In genomic region chr17:36600477-36600876, GRCh38 we compare ENCODE assay signal across 10 cellular contexts. TPM values are rescaled to one million over a fixed set of nuclear protein-coding genes. Genes with fewer than 3 reads are reported as not detected.
DNase-seq lines count a peak whose midpoint lies in the region; ATAC-seq, FAIRE-seq and TF ChIP-seq lines count a peak whose summit lies in the region.
"Had no signal": no experiment of that assay in that cellular context is flagged by ENCODE, and none has a peak within 500 bp of the region (broad histone marks: within the 10 kb centered on the region; RNA-seq: fewer than 3 reads in every experiment).

No MANE protein-coding gene starts in this region.

- POLR2A ChIA-PET in GM10248 (lab: Yijun Ruan, JAX): no interaction called here

- H3K4me1 ChIP-seq in kidney (ENCODE audit: control insufficient read depth in 1 of 2, insufficient read depth in 1 of 2, low read depth in 1 of 2, low read length in 2 of 2) (peaks cover 14 to 16% of the 10 kb centered on the region in 2 donors), thyroid gland (peaks cover 18% of the 10 kb centered on the region in 2 donors)

- H3K27me3 ChIP-seq in thyroid gland: no peaks in the 10 kb centered on the region

- no peak for DNase-seq in activated T-cell treated with anti-CD3 and anti-CD28 coated beads, Interleukin-2, amount 50 U/mL, for 72 hours
- no peak for DNase-seq in activated T-cell treated with anti-CD3 and anti-CD28 coated beads, Interleukin-2, amount 50 U/mL, for 1 hour
- no peak for DNase-seq in kidney
- no peak for DNase-seq in thyroid gland
- DNase-seq in iPS-NIHi7 (ENCODE audit: extremely low spot score): no peak
- DNase-seq in SHP77 treated with DMSO at 0.1 percent for 48 hours (lab: John Stamatoyannopoulos, UW): no peak
- no peak for DNase-seq in GM10248 (ENCODE audit: extremely low spot score)
- DNase-seq: dermis blood vessel endothelial cell had no signal

- H3K27ac Mint-ChIP-seq in activated T-cell treated with anti-CD3 and anti-CD28 coated beads, Interleukin-2, amount 50 U/mL, for 72 hours: peak overlapping the region; percentile 96
- H3K27ac Mint-ChIP-seq in activated T-helper 17 cell treated with anti-CD3 and anti-CD28 coated beads, Interleukin-2, amount 50 U/mL, for 72 hours: peak overlapping the region; percentile 97

- no peak for TF ChIP-seq POLR2A in thyroid gland (IDR thresholded peaks at IDR 0.05)

- H3K27me3 Mint-ChIP-seq in activated T-cell treated with anti-CD3 and anti-CD28 coated beads, Interleukin-2, amount 50 U/mL, for 72 hours (ENCODE audit: low read depth): no peaks in the 10 kb centered on the region
- no peaks in the 10 kb centered on the region for H3K27me3 Mint-ChIP-seq in activated T-helper 17 cell treated with anti-CD3 and anti-CD28 coated beads, Interleukin-2, amount 50 U/mL, for 72 hours

- H3K9ac ChIP-seq in kidney (ENCODE audit: low read length in 2 of 2): peak overlapping the region; percentile 50 to 86

- WGBS in thyroid gland, 2 donors: 78 to 88% methylated on average over 3 of the region's 3 CpGs

- peak overlapping the region; percentile 90 to 95 for H3K4me3 Mint-ChIP-seq in activated T-cell treated with anti-CD3 and anti-CD28 coated beads, Interleukin-2, amount 50 U/mL, for 72 hours
- H3K4me3 Mint-ChIP-seq in activated T-helper 17 cell treated with anti-CD3 and anti-CD28 coated beads, Interleukin-2, amount 50 U/mL, for 72 hours: peak overlapping the region; percentile 89

- H3K9me3 ChIP-seq in kidney (ENCODE audit: control insufficient read depth in 1 of 2, low read length in 2 of 2) (no peaks in the 10 kb centered on the region), thyroid gland (no peaks in the 10 kb centered on the region)

- H3K27ac ChIP-seq in kidney (ENCODE audit: low read depth in 2 of 2, low read length in 2 of 2) (peak overlapping the region in 1 of 2 donors; percentile 45), thyroid gland (peak overlapping the region in 2 of 3 donors; percentile 76 to 82)

- peak overlapping the region in 1 of 2 donors; percentile 96 for H3K4me3 ChIP-seq in kidney (ENCODE audit: low read length in 2 of 2)
- H3K4me3 ChIP-seq in thyroid gland (replicated peaks in 1 of 3): peak overlapping the region in 1 of 3 donors; percentile 69

- no peaks in the 10 kb centered on the region for H3K36me3 ChIP-seq in kidney (ENCODE audit: control insufficient read depth in 1 of 2, insufficient read depth in 2 of 2, low read length in 2 of 2)
- no peaks in the 10 kb centered on the region for H3K36me3 ChIP-seq in thyroid gland

- peaks cover 28% of the 10 kb centered on the region for H3K4me1 Mint-ChIP-seq in activated T-cell treated with anti-CD3 and anti-CD28 coated beads, Interleukin-2, amount 50 U/mL, for 72 hours (ENCODE audit: low read depth)
- peaks cover 20% of the 10 kb centered on the region for H3K4me1 Mint-ChIP-seq in activated T-helper 17 cell treated with anti-CD3 and anti-CD28 coated beads, Interleukin-2, amount 50 U/mL, for 72 hours

- no peak for ATAC-seq in activated T-cell treated with anti-CD3 and anti-CD28 coated beads, Interleukin-2, amount 50 U/mL, for 72 hours (replicated peaks in 1 of 2)
- no peak for ATAC-seq in activated T-helper 17 cell treated with anti-CD3 and anti-CD28 coated beads, Interleukin-2, amount 50 U/mL, for 72 hours (replicated peaks)

- TF ChIP-seq CTCF in kidney (IDR thresholded peaks at IDR 0.05; ENCODE audit: borderline replicate concordance, extremely low read depth, insufficient read depth) (no peak), thyroid gland (IDR thresholded peaks at IDR 0.05) (no peak), GM10248 (IDR thresholded peaks at IDR 0.05; ENCODE audit: control extremely low read depth, extremely low read depth, low read depth, missing control alignments) (no peak)

- no peaks in the 10 kb centered on the region for H3K9me3 Mint-ChIP-seq in activated T-cell treated with anti-CD3 and anti-CD28 coated beads, Interleukin-2, amount 50 U/mL, for 72 hours
- H3K9me3 Mint-ChIP-seq in activated T-helper 17 cell treated with anti-CD3 and anti-CD28 coated beads, Interleukin-2, amount 50 U/mL, for 72 hours: no peaks in the 10 kb centered on the region

- CTCF ChIA-PET in GM10248 (lab: Yijun Ruan, JAX): interaction anchor here (1.4 to 6.3 kb wide), 10 partner anchors 8 to 772 kb away, joined by 3 to 59 read pairs (median 36); partner anchors contain the start of gene DHRS11

- FAIRE-seq in kidney (lab: Jason Lieb, UNC): no peak
- FAIRE-seq: D721Med had no signal

- intact Hi-C loops in kidney (cut with DNase I): no loop called here
- intact Hi-C loops in thyroid gland (cut with DNase I): no loop called here

- H3K36me3 Mint-ChIP-seq in activated T-cell treated with anti-CD3 and anti-CD28 coated beads, Interleukin-2, amount 50 U/mL, for 72 hours (ENCODE audit: insufficient read depth in 2 of 2): peaks cover 4 to 5% of the 10 kb centered on the region in 2 donors
- H3K36me3 Mint-ChIP-seq in activated T-helper 17 cell treated with anti-CD3 and anti-CD28 coated beads, Interleukin-2, amount 50 U/mL, for 72 hours (ENCODE audit: low read depth): peaks cover 11% of the 10 kb centered on the region

RNA-seq across cellular contexts. Expression of gene MRM1, which starts 0.9 kb away (rescaled TPM):
- 1 to 10 TPM; 8.0 to 8.8 TPM for total RNA-seq in activated T-cell treated with anti-CD3 and anti-CD28 coated beads, Interleukin-2, amount 50 U/mL, for 72 hours
- 10 to 100 TPM; 11.3 to 18.2 TPM for total RNA-seq in activated T-helper 17 cell treated with anti-CD3 and anti-CD28 coated beads, Interleukin-2, amount 50 U/mL, for 72 hours
- total RNA-seq in kidney (8.3 TPM), thyroid gland (1 to 10 TPM; 5.8 to 9.8 (median 7.4) TPM)
- 12.4 TPM for polyA plus RNA-seq in kidney (ENCODE audit: insufficient read depth, low read depth, low replicate concordance)

RNA-seq across cellular contexts. Expression of gene DHRS11, which starts 8.8 kb away (rescaled TPM):
- 10 to 100 TPM; 10.4 to 14.9 TPM for total RNA-seq in activated T-cell treated with anti-CD3 and anti-CD28 coated beads, Interleukin-2, amount 50 U/mL, for 72 hours
- 1 to 10 TPM; 3.8 to 6.4 TPM for total RNA-seq in activated T-helper 17 cell treated with anti-CD3 and anti-CD28 coated beads, Interleukin-2, amount 50 U/mL, for 72 hours
- total RNA-seq in kidney: 11.8 TPM
- polyA plus RNA-seq in kidney (ENCODE audit: insufficient read depth, low read depth, low replicate concordance): 40.7 TPM
- total RNA-seq in thyroid gland: 10 to 100 TPM; 12.3 to 28.4 (median 21.4) TPM

RNA-seq across cellular contexts. Expression of gene GGNBP2, which starts 55.8 kb away (rescaled TPM):
- 100 to 1,000 TPM; 156 to 173 TPM for total RNA-seq in activated T-cell treated with anti-CD3 and anti-CD28 coated beads, Interleukin-2, amount 50 U/mL, for 72 hours
- total RNA-seq in activated T-helper 17 cell treated with anti-CD3 and anti-CD28 coated beads, Interleukin-2, amount 50 U/mL, for 72 hours: 10 to 100 TPM; 84.2 to 95.7 TPM
- total RNA-seq in kidney: 86.8 TPM
- polyA plus RNA-seq in kidney (ENCODE audit: insufficient read depth, low read depth, low replicate concordance): 43.0 TPM
- 10 to 100 TPM; 47.3 to 74.1 (median 58.0) TPM for total RNA-seq in thyroid gland
